In the genomic region with DNA sequence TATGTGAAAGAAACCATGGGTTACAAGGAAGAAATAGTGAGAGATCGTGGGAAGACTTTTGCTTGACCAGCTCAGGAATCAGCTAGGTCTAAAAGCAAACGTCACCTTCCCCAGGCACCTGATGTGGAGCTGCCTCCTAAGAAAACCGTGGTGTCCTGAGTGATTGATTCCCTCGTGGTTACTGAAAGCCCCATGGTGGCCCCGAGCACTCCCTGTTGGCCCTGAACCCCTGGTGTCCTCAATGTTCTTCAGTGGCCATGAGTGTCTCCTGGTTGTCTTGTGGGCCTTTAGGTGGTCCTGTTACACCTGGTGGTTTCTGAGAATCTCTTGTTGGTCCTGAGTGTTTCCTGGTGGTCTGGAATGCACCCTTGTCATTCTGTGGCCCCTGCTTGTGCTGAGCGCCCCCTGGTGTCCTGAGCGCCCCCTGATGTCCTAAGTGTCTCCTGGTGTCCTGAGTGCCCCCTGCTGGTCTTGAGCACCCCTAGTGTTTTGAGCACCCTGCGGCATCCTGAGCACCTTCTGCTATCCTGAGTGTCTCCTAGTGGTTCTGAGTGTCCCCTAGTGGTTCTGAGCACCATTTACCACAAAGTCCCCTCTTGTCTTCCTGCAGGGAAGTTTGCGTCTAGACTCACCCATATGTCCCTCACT, we compare ENCODE assay signal across 8 cellular contexts.
DNase-seq lines count a peak whose midpoint lies in the region.

No MANE protein-coding gene starts in this region.

- DNase-seq in SKM-1 treated with dmso at 0.1 percent for 144 hours (lab: John Stamatoyannopoulos, UW; ENCODE audit: unreplicated experiment) (peak; percentile 35), SKM-1 (lab: John Stamatoyannopoulos, UW; ENCODE audit: unreplicated experiment) (no peak), NCI-H526 (lab: John Stamatoyannopoulos, UW) (peak; percentile 74 to 84), hepatic stellate cell (ENCODE audit: low spot score) (peak; percentile 7), caudate nucleus (lab: John Stamatoyannopoulos, UW) (no peak), C1 segment of cervical spinal cord (lab: John Stamatoyannopoulos, UW) (no peak)
- peak; percentile 55 to 87 (median 59) for DNase-seq in activated CD8-positive, alpha-beta memory T cell treated with anti-CD3 and anti-CD28 coated beads for 48 hours (ENCODE audit: low read depth in 2 of 3, low spot score in 2 of 3)
- peak; percentile 45 to 65 for DNase-seq in stimulated activated CD8-positive, alpha-beta memory T cell treated with anti-CD3 and anti-CD28 coated beads, Interleukin-7, amount 100 ng/mL, for 1 hour (ENCODE audit: low read depth in 2 of 2)

- H3K27ac ChIP-seq in caudate nucleus (ENCODE audit: low read depth, low read length), result no peak overlapping the region

Comparison
In these comparisons a context has a peak if more than half of its experiments do, and no peak if none do; other contexts are left out.
1. DNase-seq: peak in SKM-1 treated with dmso at 0.1 percent for 144 hours (single experiment), NCI-H526 (2 of 2), activated CD8-positive, alpha-beta memory T cell treated with anti-CD3 and anti-CD28 coated beads for 48 hours (3 of 3), hepatic stellate cell (single experiment) and stimulated activated CD8-positive, alpha-beta memory T cell treated with anti-CD3 and anti-CD28 coated beads, Interleukin-7, amount 100 ng/mL, for 1 hour (2 of 2); none in SKM-1 (single experiment), caudate nucleus (0 of 61) and C1 segment of cervical spinal cord (0 of 14).